In genomic region chr1:1891349-1892078, GRCh38 we compare ENCODE assay signal across 8 cellular contexts. TPM values are rescaled to one million over a fixed set of nuclear protein-coding genes. Genes with fewer than 3 reads are reported as not detected.
DNase-seq lines count a peak whose midpoint lies in the region; ATAC-seq, FAIRE-seq and TF ChIP-seq lines count a peak whose summit lies in the region.

No MANE protein-coding gene starts in this region.

- peak overlapping the region; percentile 93 to 100 for H3K27ac ChIP-seq in coronary artery
- H3K27ac ChIP-seq in right lobe of liver: peak overlapping the region; percentile 53 to 89 (median 60)

- FAIRE-seq in D721Med (lab: Jason Lieb, UNC): no peak

- peaks cover 0 to 46% (median 4%) of the 10 kb centered on the region in 4 donors for H3K4me1 ChIP-seq in right lobe of liver

- 9% methylated on average over 11 of the region's 59 CpGs for WGBS in right lobe of liver (ENCODE audit: insufficient coverage, low coverage, low lambda C conversion rate, missing lambda C conversion rate)

- no peaks in the 10 kb centered on the region for H3K27me3 ChIP-seq in right lobe of liver

- H3K4me3 ChIP-seq in coronary artery: peak overlapping the region; percentile 93
- H3K4me3 ChIP-seq in right lobe of liver: peak overlapping the region; percentile 62 to 85 (median 72)

- no peak for TF ChIP-seq POLR2A in right lobe of liver (IDR thresholded peaks at IDR 0.05)

- DNase-seq in D721Med (ENCODE audit: insufficient read length, low spot score) (peak; percentile 38), H4 (ENCODE audit: low spot score) (peak; percentile 53), NCI-H2081 treated with DMSO at 0.1 percent for 48 hours (lab: John Stamatoyannopoulos, UW) (peak; percentile 23), coronary artery (ENCODE audit: low spot score) (no peak), right lobe of liver (peak; percentile 88 to 91 (median 90))
- DNase-seq in activated CD4-positive, CD25-positive, alpha-beta regulatory T cell (lab: John Stamatoyannopoulos, UW): peak; percentile 63 to 80 (median 70)
- peak; percentile 62 to 64 for DNase-seq in stimulated activated CD4-positive, alpha-beta T cell treated with anti-CD3 and anti-CD28 coated beads, Interleukin-4, amount 100 ng/mL, for 48 hours (ENCODE audit: low read depth in 2 of 2)

- intact Hi-C loops in right lobe of liver (cut with DNase I): no loop called here

- no peaks in the 10 kb centered on the region for H3K36me3 ChIP-seq in right lobe of liver

- TF ChIP-seq CTCF in D721Med (IDR thresholded peaks at IDR 0.05; ENCODE audit: insufficient read depth, missing control alignments): no peak
- no peak for TF ChIP-seq CTCF in coronary artery (IDR thresholded peaks at IDR 0.05)
- no peak for TF ChIP-seq CTCF in right lobe of liver (IDR thresholded peaks at IDR 0.05)

- no peaks in the 10 kb centered on the region for H3K9me3 ChIP-seq in right lobe of liver

- ATAC-seq in right lobe of liver: peak; percentile 57 to 81 (median 68)
- no peak for ATAC-seq in GM18858 (IDR thresholded peaks at IDR 0.05; ENCODE audit: unreplicated experiment)

RNA-seq across cellular contexts. Expression of gene GNB1, which starts 0.6 kb away (rescaled TPM):
- 75.8 and 79.8 TPM in 2 replicates for total RNA-seq in H4 (2014; rRNA removed; shearing (Covaris generic))
- 100 to 1,000 TPM in 4 of 6 experiments, 10 to 100 TPM in 2; 85.9 to 147 (median 104) TPM for total RNA-seq in right lobe of liver

RNA-seq across cellular contexts. Expression of gene CALML6, which starts 23.5 kb away (rescaled TPM):
- total RNA-seq in H4 (2014; rRNA removed; shearing (Covaris generic)): not detected in 2 replicates
- 1 to 10 TPM in 1 of 6 experiments, under 1 TPM in 3, not detected in 2; 0.44 to 1.4 (median 0.58) TPM for total RNA-seq in right lobe of liver

RNA-seq across cellular contexts. Expression of gene TMEM52, which starts 27.6 kb away (rescaled TPM):
- 0.29 and 1.3 TPM in 2 replicates for total RNA-seq in H4 (2014; rRNA removed; shearing (Covaris generic))
- 10 to 100 TPM in 1 of 6 experiments, 1 to 10 TPM in 5; 2.3 to 13.2 (median 6.0) TPM for total RNA-seq in right lobe of liver
